In the genomic region with DNA sequence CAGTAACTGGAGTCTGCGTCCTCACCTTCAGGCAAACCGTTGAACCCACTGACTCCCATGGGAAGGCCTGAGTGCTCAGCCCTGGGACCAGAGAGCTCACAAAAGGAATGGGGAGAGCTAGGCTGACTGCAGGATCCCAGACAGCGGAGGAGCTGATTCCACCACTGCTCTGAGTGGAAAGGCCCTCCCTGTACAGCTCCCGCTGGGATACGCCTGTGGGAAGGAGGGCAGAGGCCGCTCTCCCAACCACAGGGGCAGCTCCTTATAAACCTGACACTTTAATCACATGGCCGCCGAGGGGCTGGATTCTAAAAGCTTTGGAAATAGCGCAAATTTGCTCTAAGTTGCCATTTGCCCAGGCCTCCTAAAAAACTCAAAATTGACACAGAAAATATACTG, we compare ENCODE assay signal across 1 cellular context.
TF ChIP-seq lines count a peak whose summit lies in the region.

No MANE protein-coding gene starts in this region.

TF ChIP-seq in GM23338, 12 proteins besides CTCF, POLR2A, EP300 and RAD21 (continued from another document):
- TF ChIP-seq POLR2AphosphoS5 (IDR thresholded peaks at IDR 0.05; ENCODE audit: low read depth) = no peak
- TF ChIP-seq ZNF114 (CRISPR knock-in tag; IDR thresholded peaks at IDR 0.05) = no peak
